Comparison of ENCODE assay signal across 11 cellular contexts in genomic region chr14:54683882-54684794, GRCh38.
DNase-seq lines count a peak whose midpoint lies in the region; ATAC-seq and TF ChIP-seq lines count a peak whose summit lies in the region.
"Had no signal": no experiment of that assay in that cellular context is flagged by ENCODE, and none has a peak within 500 bp of the region (broad histone marks: within the 10 kb centered on the region; RNA-seq: fewer than 3 reads in every experiment).

No MANE protein-coding gene starts in this region.

- H3K36me3 Mint-ChIP-seq in activated T-cell treated with anti-CD3 and anti-CD28 coated beads, Interleukin-2, amount 50 U/mL, for 24 hours (ENCODE audit: low read depth) = peaks cover 2% of the 10 kb centered on the region
- no peaks in the 10 kb centered on the region for H3K36me3 Mint-ChIP-seq in activated T-helper 1 cell treated with anti-CD3 and anti-CD28 coated beads, Interleukin-12 subunit alpha, Interleukin-12 subunit beta, Interleukin-2, Interleukin-4 antibody, amounts not matched to agents 30 ng/mL and 10 ng/mL and 1 ng/mL, durations not matched to agents 14 hours and 24 hours and 36 hours (ENCODE audit: low read depth)

- peaks cover 3% of the 10 kb centered on the region for H3K9me3 Mint-ChIP-seq in activated T-cell treated with anti-CD3 and anti-CD28 coated beads, Interleukin-2, amount 50 U/mL, for 24 hours
- H3K9me3 Mint-ChIP-seq in activated T-helper 1 cell treated with anti-CD3 and anti-CD28 coated beads, Interleukin-12 subunit alpha, Interleukin-12 subunit beta, Interleukin-2, Interleukin-4 antibody, amounts not matched to agents 30 ng/mL and 10 ng/mL and 1 ng/mL, durations not matched to agents 14 hours and 24 hours and 36 hours = no peaks in the 10 kb centered on the region

- H3K27me3 Mint-ChIP-seq in activated T-cell treated with anti-CD3 and anti-CD28 coated beads, Interleukin-2, amount 50 U/mL, for 24 hours = peaks cover 23% of the 10 kb centered on the region
- peaks cover 44% of the 10 kb centered on the region for H3K27me3 Mint-ChIP-seq in activated T-helper 1 cell treated with anti-CD3 and anti-CD28 coated beads, Interleukin-12 subunit alpha, Interleukin-12 subunit beta, Interleukin-2, Interleukin-4 antibody, amounts not matched to agents 30 ng/mL and 10 ng/mL and 1 ng/mL, durations not matched to agents 14 hours and 24 hours and 36 hours (ENCODE audit: insufficient read depth)

- H3K4me3 ChIP-seq in epithelial cell of esophagus (ENCODE audit: low read length) (no peak overlapping the region), muscle layer of duodenum (ENCODE audit: low read depth in 1 of 2, low read length in 2 of 2) (no peak overlapping the region)

- DNase-seq in AG08396 (ENCODE audit: low spot score) (peak; percentile 49), MV-4-11 (lab: John Stamatoyannopoulos, UW) (peak; percentile 16), epithelial cell of esophagus (ENCODE audit: low read depth) (peak; percentile 79), NK-92 (lab: John Stamatoyannopoulos, UW; ENCODE audit: unreplicated experiment) (no peak)
- DNase-seq in activated T-cell treated with anti-CD3 and anti-CD28 coated beads, Interleukin-2, amount 50 U/mL, for 24 hours = no peak
- DNase-seq in activated T-helper 1 cell treated with anti-CD3 and anti-CD28 coated beads, Interleukin-12 subunit alpha, Interleukin-12 subunit beta, Interleukin-2, Interleukin-4 antibody, amounts not matched to agents 30 ng/mL and 10 ng/mL and 1 ng/mL, durations not matched to agents 14 hours and 24 hours and 36 hours (ENCODE audit: low spot score) = no peak
- DNase-seq: activated CD4-positive, CD25-positive, alpha-beta regulatory T cell; DMS 273 treated with DMSO at 0.1 percent for 48 hours; NCI-H1436 treated with DMSO at 0.1 percent for 48 hours had no signal

- no peaks in the 10 kb centered on the region for H3K27me3 ChIP-seq in muscle layer of duodenum (ENCODE audit: low read depth, low read length)

- H3K27ac Mint-ChIP-seq in activated T-cell treated with anti-CD3 and anti-CD28 coated beads, Interleukin-2, amount 50 U/mL, for 24 hours = no peak overlapping the region
- no peak overlapping the region for H3K27ac Mint-ChIP-seq in activated T-helper 1 cell treated with anti-CD3 and anti-CD28 coated beads, Interleukin-12 subunit alpha, Interleukin-12 subunit beta, Interleukin-2, Interleukin-4 antibody, amounts not matched to agents 30 ng/mL and 10 ng/mL and 1 ng/mL, durations not matched to agents 14 hours and 24 hours and 36 hours

- peak overlapping the region; percentile 35 for H3K27ac ChIP-seq in muscle layer of duodenum (ENCODE audit: low read length)

- intact Hi-C loops in activated T-helper 1 cell treated with anti-CD3 and anti-CD28 coated beads, Interleukin-12 subunit alpha, Interleukin-12 subunit beta, Interleukin-2, Interleukin-4 antibody, amounts not matched to agents 30 ng/mL and 10 ng/mL and 1 ng/mL, durations not matched to agents 14 hours and 24 hours and 36 hours (cut with micrococcal nuclease) = no loop called here

- peaks cover 0 to 4% of the 10 kb centered on the region in 2 donors for H3K36me3 ChIP-seq in muscle layer of duodenum (ENCODE audit: control insufficient read depth in 1 of 2, insufficient read depth in 2 of 2, low read length in 2 of 2)

- H3K4me3 Mint-ChIP-seq in activated T-cell treated with anti-CD3 and anti-CD28 coated beads, Interleukin-2, amount 50 U/mL, for 24 hours = no peak overlapping the region
- no peak overlapping the region for H3K4me3 Mint-ChIP-seq in activated T-helper 1 cell treated with anti-CD3 and anti-CD28 coated beads, Interleukin-12 subunit alpha, Interleukin-12 subunit beta, Interleukin-2, Interleukin-4 antibody, amounts not matched to agents 30 ng/mL and 10 ng/mL and 1 ng/mL, durations not matched to agents 14 hours and 24 hours and 36 hours

- H3K4me1 Mint-ChIP-seq in activated T-cell treated with anti-CD3 and anti-CD28 coated beads, Interleukin-2, amount 50 U/mL, for 24 hours (ENCODE audit: low read depth) = peaks cover 23% of the 10 kb centered on the region
- H3K4me1 Mint-ChIP-seq in activated T-helper 1 cell treated with anti-CD3 and anti-CD28 coated beads, Interleukin-12 subunit alpha, Interleukin-12 subunit beta, Interleukin-2, Interleukin-4 antibody, amounts not matched to agents 30 ng/mL and 10 ng/mL and 1 ng/mL, durations not matched to agents 14 hours and 24 hours and 36 hours (ENCODE audit: low read depth) = peaks cover 17% of the 10 kb centered on the region

- no peaks in the 10 kb centered on the region for H3K9me3 ChIP-seq in muscle layer of duodenum (ENCODE audit: control insufficient read depth in 1 of 2, low read length in 2 of 2)

- ATAC-seq in GM21528 (IDR thresholded peaks at IDR 0.05; ENCODE audit: low FRiP score, unreplicated experiment) = no peak

- no peak for TF ChIP-seq CTCF in epithelial cell of esophagus (IDR thresholded peaks at IDR 0.05; ENCODE audit: insufficient read depth, low read depth, low read length, missing control alignments)

- peaks cover 7 to 15% of the 10 kb centered on the region in 2 donors for H3K4me1 ChIP-seq in muscle layer of duodenum (ENCODE audit: control insufficient read depth in 1 of 2, insufficient read depth in 2 of 2, low read length in 2 of 2)

Comparison
In these comparisons a context has a peak if more than half of its experiments do, and no peak if none do; other contexts are left out.
1. DNase-seq: peak in AG08396 (single experiment), MV-4-11 (single experiment) and epithelial cell of esophagus (single experiment); none in activated T-cell treated with anti-CD3 and anti-CD28 coated beads, Interleukin-2, amount 50 U/mL, for 24 hours (single experiment), activated T-helper 1 cell treated with anti-CD3 and anti-CD28 coated beads, Interleukin-12 subunit alpha, Interleukin-12 subunit beta, Interleukin-2, Interleukin-4 antibody, amounts not matched to agents 30 ng/mL and 10 ng/mL and 1 ng/mL, durations not matched to agents 14 hours and 24 hours and 36 hours (single experiment) and NK-92 (single experiment).